In the genomic region with DNA sequence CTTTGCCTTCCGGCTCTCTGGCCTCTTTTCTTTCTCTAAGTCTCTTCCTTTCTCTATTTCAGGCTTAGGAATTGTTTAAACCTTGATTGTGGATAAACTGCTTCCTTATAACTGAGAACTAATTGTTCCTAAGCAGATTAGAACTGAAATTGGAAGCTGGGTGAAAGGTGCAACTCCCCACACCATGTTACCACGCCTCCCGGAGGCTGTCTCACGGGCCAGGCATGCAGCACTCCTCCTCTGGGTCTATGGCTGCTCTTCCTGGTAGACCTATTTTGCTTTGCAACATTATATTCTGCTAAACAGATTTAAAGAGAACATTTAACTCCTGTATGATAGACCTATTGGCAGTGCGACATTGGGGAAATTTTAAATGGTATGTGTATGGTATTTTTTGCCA, we compare ENCODE assay signal across 17 cellular contexts.
DNase-seq lines count a peak whose midpoint lies in the region; ATAC-seq and TF ChIP-seq lines count a peak whose summit lies in the region.
"Had no signal": no experiment of that assay in that cellular context is flagged by ENCODE, and none has a peak within 500 bp of the region (broad histone marks: within the 10 kb centered on the region; RNA-seq: fewer than 3 reads in every experiment).

No MANE protein-coding gene starts in this region.

- no peaks in the 10 kb centered on the region for H3K36me3 ChIP-seq in trophoblast cell (ENCODE audit: control insufficient read depth in 1 of 2, insufficient read depth in 2 of 2, low read length in 2 of 2)
- no peaks in the 10 kb centered on the region for H3K36me3 ChIP-seq in vagina
- H3K36me3 ChIP-seq: HAP-1 had no signal

- H3K27me3 ChIP-seq in trophoblast cell (ENCODE audit: insufficient read depth, low read length) (no peaks in the 10 kb centered on the region), vagina (no peaks in the 10 kb centered on the region)

- no peak overlapping the region for H2BK120ac ChIP-seq in trophoblast cell (ENCODE audit: insufficient read depth, low read length, poor library complexity)

- TF ChIP-seq POLR2A in vagina (IDR thresholded peaks at IDR 0.05): no peak

- H4K8ac ChIP-seq in trophoblast cell (ENCODE audit: low read depth, low read length): no peak overlapping the region

- no peak overlapping the region for H2BK5ac ChIP-seq in trophoblast cell (ENCODE audit: low read depth, low read length, poor library complexity)

- H3K4ac ChIP-seq in trophoblast cell (ENCODE audit: low read depth, low read length): no peak overlapping the region

- ATAC-seq in left colon (peak; percentile 56), HG03342 (IDR thresholded peaks at IDR 0.05; ENCODE audit: unreplicated experiment) (no peak), GM21723 (IDR thresholded peaks at IDR 0.05; ENCODE audit: unreplicated experiment) (no peak)
- ATAC-seq: A549 had no signal

- WGBS in trophoblast cell (ENCODE audit: extremely low coverage, insufficient coverage, insufficient read length): no CpG with 5 or more reads among the region's 5 CpGs

- TF ChIP-seq CTCF in vagina (IDR thresholded peaks at IDR 0.05): no peak

- no peak overlapping the region for H2BK12ac ChIP-seq in trophoblast cell (ENCODE audit: low read length)

- no peak overlapping the region for H2AFZ ChIP-seq in trophoblast cell (ENCODE audit: insufficient read depth, low read length, poor library complexity)

- no peak overlapping the region for H3K23ac ChIP-seq in trophoblast cell (ENCODE audit: low read length)

- H4K12ac ChIP-seq in trophoblast cell (ENCODE audit: low read depth, low read length): no peak overlapping the region

- no peak overlapping the region for H2AK5ac ChIP-seq in trophoblast cell (ENCODE audit: low read length)

- H3K4me1 ChIP-seq in trophoblast cell (ENCODE audit: control insufficient read depth in 1 of 2, insufficient read depth in 2 of 2, low read length in 2 of 2) (no peaks in the 10 kb centered on the region), vagina (no peaks in the 10 kb centered on the region)
- H3K4me1 ChIP-seq: A549, Caco-2, HAP-1 had no signal

- H3K4me3 ChIP-seq in trophoblast cell (ENCODE audit: low read depth, low read length) (no peak overlapping the region), vagina (no peak overlapping the region)
- H3K4me3 ChIP-seq: A549, HAP-1 had no signal

- H3K18ac ChIP-seq in trophoblast cell (ENCODE audit: low read length): no peak overlapping the region

- no peak overlapping the region for H3K14ac ChIP-seq in trophoblast cell (ENCODE audit: low read length)

- H3K9me3 ChIP-seq in trophoblast cell (ENCODE audit: insufficient read depth, low read depth, low read length) (no peaks in the 10 kb centered on the region), vagina (no peaks in the 10 kb centered on the region)
- H3K9me3 ChIP-seq: A549, Caco-2, HAP-1 had no signal

- no peaks in the 10 kb centered on the region for H3K79me2 ChIP-seq in trophoblast cell (ENCODE audit: control insufficient read depth, insufficient read depth, low read length, poor library complexity)

- intact Hi-C loops in left colon (cut with DNase I, micrococcal nuclease) (no loop called here), vagina (cut with DNase I) (no loop called here)

- no peak overlapping the region for H3K4me2 ChIP-seq in trophoblast cell (ENCODE audit: low read length)
- H3K4me2 ChIP-seq: A549 had no signal

- H3K9ac ChIP-seq in trophoblast cell (ENCODE audit: low read length): no peak overlapping the region

- DNase-seq in NCI-H82 (lab: John Stamatoyannopoulos, UW) (peak; percentile 82), NCI-H82 treated with DMSO at 0.1 percent for 48 hours (lab: John Stamatoyannopoulos, UW; ENCODE audit: unreplicated experiment) (no peak), left colon (no peak), trophoblast cell (peak; percentile 47 to 50), vagina (ENCODE audit: extremely low spot score in 2 of 2) (no peak)
- DNase-seq: AML-193; Caco-2; CD4-positive, alpha-beta T cell; DMS153; DMS79; GDM1 had no signal

- no peak overlapping the region for H4K91ac ChIP-seq in trophoblast cell (ENCODE audit: low read depth, low read length)

- H3K27ac ChIP-seq in trophoblast cell (ENCODE audit: low read depth, low read length): no peak overlapping the region
- no peak overlapping the region for H3K27ac ChIP-seq in vagina
- H3K27ac ChIP-seq: 22Rv1, A549, C4-2B had no signal

- H3K79me1 ChIP-seq in trophoblast cell (ENCODE audit: low read length): no peaks in the 10 kb centered on the region

Comparison
In these comparisons a context has a peak if more than half of its experiments do, and no peak if none do; other contexts are left out.
1. DNase-seq: peak in NCI-H82 (single experiment) and trophoblast cell (2 of 2); none in NCI-H82 treated with DMSO at 0.1 percent for 48 hours (single experiment), left colon (0 of 2) and vagina (0 of 2).